Comparison of ENCODE assay signal across 1 cellular context in genomic region chr3:14082108-14082657, GRCh38.
TF ChIP-seq lines count a peak whose summit lies in the region.

No MANE protein-coding gene starts in this region.

TF ChIP-seq in GM12878, 131 proteins besides CTCF, POLR2A, EP300 and RAD21:
- TF ChIP-seq CEBPB (IDR thresholded peaks at IDR 0.05; ENCODE audit: borderline replicate concordance in 1 of 2, low read depth in 2 of 2, low read length in 2 of 2): no peak
